ENCODE assay signal across 23 cellular contexts in genomic region chr7:50633414-50633710, GRCh38.
DNase-seq lines count a peak whose midpoint lies in the region; ATAC-seq, FAIRE-seq and TF ChIP-seq lines count a peak whose summit lies in the region.
"Had no signal": no experiment of that assay in that cellular context is flagged by ENCODE, and none has a peak within 500 bp of the region (broad histone marks: within the 10 kb centered on the region; RNA-seq: fewer than 3 reads in every experiment).

No MANE protein-coding gene starts in this region.

- H3K36me3 ChIP-seq in K562 (ENCODE audit: control insufficient read depth, insufficient read depth, low read length) (peaks cover 4% of the 10 kb centered on the region; the same call in 1 of the 3 replicates), skeletal muscle tissue (ENCODE audit: control insufficient read depth in 3 of 3, insufficient read depth in 3 of 3, low read length in 3 of 3) (no peaks in the 10 kb centered on the region), suprapubic skin (no peaks in the 10 kb centered on the region)
- H3K36me3 ChIP-seq: adrenal gland, brain microvascular endothelial cell, ovary, SJCRH30 had no signal

- no peak overlapping the region for H3K27ac ChIP-seq in K562 (ENCODE audit: extremely low read depth, low read depth, low read length)
- peak overlapping the region; percentile 82 for H3K27ac ChIP-seq in skeletal muscle tissue (ENCODE audit: low read depth, low read length)
- no peak overlapping the region for H3K27ac ChIP-seq in suprapubic skin
- H3K27ac ChIP-seq: adrenal gland, brain microvascular endothelial cell, heart right ventricle, ovary, SJCRH30 had no signal

- H3K4me1 Mint-ChIP-seq in activated CD8-positive, alpha-beta memory T cell treated with anti-CD3 and anti-CD28 coated beads, Interleukin-2, amount 10 ng/mL, durations not matched to agents 7 days and 5 days = peaks cover 9% of the 10 kb centered on the region

- H3K27me3 ChIP-seq in K562 (ENCODE audit: control insufficient read depth in 2 of 2, insufficient read depth in 2 of 2, low read length in 2 of 2) (no peaks in the 10 kb centered on the region), skeletal muscle tissue (ENCODE audit: control insufficient read depth in 3 of 3, insufficient read depth in 3 of 3, low read length in 3 of 3) (no peaks in the 10 kb centered on the region), suprapubic skin (no peaks in the 10 kb centered on the region)
- H3K27me3 ChIP-seq: adrenal gland, brain microvascular endothelial cell, heart right ventricle, ovary had no signal

- H3K9ac ChIP-seq in K562 (ENCODE audit: insufficient read depth in 1 of 2, low read depth in 2 of 2, low read length in 2 of 2) (no peak overlapping the region), skeletal muscle tissue (ENCODE audit: low read depth in 1 of 3, low read length in 3 of 3) (no peak overlapping the region)

- H3K4me1 ChIP-seq in K562 (replicated peaks in 1 of 2; ENCODE audit: control insufficient read depth in 2 of 2, insufficient read depth in 2 of 2, low read length in 2 of 2) (peaks cover 5 to 7% of the 10 kb centered on the region in 2 experiments; a peak in 3 of 5 replicates), skeletal muscle tissue (ENCODE audit: control insufficient read depth in 3 of 3, insufficient read depth in 3 of 3, low read length in 3 of 3) (peaks cover 39 to 46% (median 44%) of the 10 kb centered on the region in 3 donors), suprapubic skin (no peaks in the 10 kb centered on the region)
- H3K4me1 ChIP-seq: adrenal gland, SJCRH30 had no signal

- FAIRE-seq in K562 (lab: Jason Lieb, UNC) = no peak
- FAIRE-seq: A549, TTC549 had no signal

- POLR2A ChIA-PET in K562 (lab: Yijun Ruan, JAX) = no interaction called here

- H3K4me3 Mint-ChIP-seq in activated CD8-positive, alpha-beta memory T cell treated with anti-CD3 and anti-CD28 coated beads, Interleukin-2, amount 10 ng/mL, durations not matched to agents 7 days and 5 days = no peak overlapping the region
- H3K4me3 Mint-ChIP-seq: activated T-cell treated with anti-CD3 and anti-CD28 coated beads, Interleukin-2, amount 50 U/mL, for 24 hours; CD8-positive, alpha-beta T cell; H9; T-cell had no signal

- H3K4me3 ChIP-seq in NB4 (ENCODE audit: low read depth, low read length) (no peak overlapping the region), K562 (no peak overlapping the region), skeletal muscle tissue (ENCODE audit: low read length in 3 of 3) (no peak overlapping the region), suprapubic skin (no peak overlapping the region)
- H3K4me3 ChIP-seq: A549, adrenal gland, heart right ventricle, lung, ovary, SJCRH30 had no signal

- H4K20me1 ChIP-seq in K562 (replicated peaks; ENCODE audit: control insufficient read depth, insufficient read depth, low read length) = peaks cover 9% of the 10 kb centered on the region; the same call in 1 of the 2 replicates

- peaks cover 37% of the 10 kb centered on the region for H3K27me3 Mint-ChIP-seq in activated CD8-positive, alpha-beta memory T cell treated with anti-CD3 and anti-CD28 coated beads, Interleukin-2, amount 10 ng/mL, durations not matched to agents 7 days and 5 days

- 0 out of 2 replicates have a peak, but pooled peaks cover 2% of the 10 kb centered on the region for H3K9me3 ChIP-seq in K562 (replicated peaks; ENCODE audit: control insufficient read depth, insufficient read depth, low read depth, low read length)
- no peaks in the 10 kb centered on the region for H3K9me3 ChIP-seq in skeletal muscle tissue (ENCODE audit: control insufficient read depth in 3 of 3, low read length in 3 of 3)
- peaks cover 9% of the 10 kb centered on the region for H3K9me3 ChIP-seq in suprapubic skin
- H3K9me3 ChIP-seq: A549, adrenal gland, ovary, SJCRH30 had no signal

- peak; percentile 14 for ATAC-seq in activated CD8-positive, alpha-beta memory T cell treated with anti-CD3 and anti-CD28 coated beads, Interleukin-2, amount 10 ng/mL, durations not matched to agents 7 days and 5 days
- peak; percentile 43 for ATAC-seq in K562

- peak overlapping the region; percentile 15 for H3K27ac Mint-ChIP-seq in activated CD8-positive, alpha-beta memory T cell treated with anti-CD3 and anti-CD28 coated beads, Interleukin-2, amount 10 ng/mL, durations not matched to agents 7 days and 5 days
- H3K27ac Mint-ChIP-seq: activated T-cell treated with anti-CD3 and anti-CD28 coated beads, Interleukin-2, amount 50 U/mL, for 24 hours; CD8-positive, alpha-beta T cell; T-cell had no signal

- TF ChIP-seq POLR2A in NB4 (IDR thresholded peaks at IDR 0.05; ENCODE audit: extremely low read depth, insufficient read length) = no peak
- TF ChIP-seq POLR2A in K562 (conservative IDR thresholded peaks at IDR 0.05) = no peak
- TF ChIP-seq POLR2A in suprapubic skin (IDR thresholded peaks at IDR 0.05) = no peak
- TF ChIP-seq POLR2A in erythroblast (IDR thresholded peaks at IDR 0.05; ENCODE audit: low read length) = no peak

- intact Hi-C loops in K562 (cut with micrococcal nuclease) = loop anchor here (2.0 kb wide), 1 partner anchor 165 kb away; no protein-coding TSS in a partner anchor

- H2AFZ ChIP-seq in K562 (ENCODE audit: low read depth, low read length) = no peak overlapping the region

- H3K4me2 ChIP-seq in K562 (ENCODE audit: insufficient read depth, low read length) = no peak overlapping the region
- H3K4me2 ChIP-seq: A549 had no signal

- TF ChIP-seq EP300 in K562 (IDR thresholded peaks at IDR 0.05; ENCODE audit: low read length) = no peak
- TF ChIP-seq EP300 in suprapubic skin (IDR thresholded peaks at IDR 0.05) = no peak

- TF ChIP-seq CTCF in NB4 (IDR thresholded peaks at IDR 0.05; ENCODE audit: low read depth, low read length) = no peak
- no peak for TF ChIP-seq CTCF in K562 (IDR thresholded peaks at IDR 0.05 in 2 of 3, conservative IDR thresholded peaks at IDR 0.05 in 1 of 3; ENCODE audit: insufficient read depth in 2 of 3, low read depth in 1 of 3, low read length in 3 of 3)
- TF ChIP-seq CTCF in suprapubic skin (IDR thresholded peaks at IDR 0.05) = no peak

- peaks cover 8% of the 10 kb centered on the region for H3K9me1 ChIP-seq in K562 (ENCODE audit: control insufficient read depth, insufficient read depth, low read length)

- CTCF ChIA-PET in activated CD8-positive, alpha-beta memory T cell treated with anti-CD3 and anti-CD28 coated beads, Interleukin-2, amount 10 ng/mL, durations not matched to agents 7 days and 5 days (lab: Charles Lee) = interaction anchor here (0.9 to 7.5 kb wide), 22 partner anchors 8 to 206 kb away, joined by 3 to 58 read pairs (median 6); no protein-coding TSS in a partner anchor
- CTCF ChIA-PET in K562 (lab: Yijun Ruan, JAX; ENCODE audit: low intra/inter-chr PET ratio) = interaction anchor here (2.5 kb wide), 1 partner anchor 166 kb away, joined by 10 read pairs; no protein-coding TSS in a partner anchor

- WGBS in K562 (ENCODE audit: insufficient coverage, low coverage, missing lambda C conversion rate) = 70% methylated on average over 1 of the region's 1 CpG
- WGBS in suprapubic skin = 93% methylated on average over 1 of the region's 1 CpG

- BruUV-seq in K562 (replicated peaks; lab: Mats Ljungman, UMichigan) = no TSS peak

- H3K36me3 Mint-ChIP-seq in activated CD8-positive, alpha-beta memory T cell treated with anti-CD3 and anti-CD28 coated beads, Interleukin-2, amount 10 ng/mL, durations not matched to agents 7 days and 5 days = peaks cover 12% of the 10 kb centered on the region
- H3K36me3 Mint-ChIP-seq: CD8-positive, alpha-beta T cell had no signal

- no peak for DNase-seq in activated CD8-positive, alpha-beta memory T cell treated with anti-CD3 and anti-CD28 coated beads, Interleukin-2, amount 10 ng/mL, durations not matched to agents 7 days and 5 days
- DNase-seq in activated CD8-positive, alpha-beta memory T cell treated with anti-CD3 and anti-CD28 coated beads, Interleukin-2, amount 50 U/mL, for 48 hours = no peak
- DNase-seq in NB4 (ENCODE audit: low read depth) = peak; percentile 37
- no peak for DNase-seq in K562 (ENCODE audit: extremely low read depth in 1 of 4, low spot score in 3 of 4)
- DNase-seq in cerebellum (ENCODE audit: low spot score) = no peak
- no peak for DNase-seq in suprapubic skin (ENCODE audit: low spot score in 2 of 2)
- DNase-seq in erythroblast (lab: John Stamatoyannopoulos, UW) = no peak
- DNase-seq: heart right ventricle, KG1, NCI-H1694, NCI-H2171 had no signal

- in situ Hi-C loops in K562 (cut with MboI) = no loop called here

- H3K9me3 Mint-ChIP-seq in activated CD8-positive, alpha-beta memory T cell treated with anti-CD3 and anti-CD28 coated beads, Interleukin-2, amount 10 ng/mL, durations not matched to agents 7 days and 5 days (ENCODE audit: low read depth) = peaks cover 8% of the 10 kb centered on the region
- H3K9me3 Mint-ChIP-seq: activated T-cell treated with anti-CD3 and anti-CD28 coated beads, Interleukin-2, amount 50 U/mL, for 24 hours; CD8-positive, alpha-beta T cell; T-cell had no signal

- no peak for TF ChIP-seq RAD21 in K562 (CRISPR knock-in tag; conservative IDR thresholded peaks at IDR 0.05 in 1 of 2, IDR thresholded peaks at IDR 0.05 in 1 of 2)

- H3K79me2 ChIP-seq in K562 (ENCODE audit: control insufficient read depth, insufficient read depth, low read length) = peaks cover 50% of the 10 kb centered on the region

TF ChIP-seq in K562, 482 proteins besides CTCF, POLR2A, EP300 and RAD21:
- TF ChIP-seq SIN3B (IDR thresholded peaks at IDR 0.05; ENCODE audit: low read depth) (no peak), NRF1 (conservative IDR thresholded peaks at IDR 0.05 in 1 of 2, IDR thresholded peaks at IDR 0.05 in 1 of 2) (no peak), ZNF696 (CRISPR knock-in tag; conservative IDR thresholded peaks at IDR 0.05) (no peak)
